ENCODE assay signal across 21 cellular contexts in genomic region chr15:66573719-66574641, GRCh38. TPM values are rescaled to one million over a fixed set of nuclear protein-coding genes. Genes with fewer than 3 reads are reported as not detected.
A peak's percentile ranks its signal among the peaks of the same experiment; 100 is the strongest.
DNase-seq lines count a peak whose midpoint lies in the region; ATAC-seq and TF ChIP-seq lines count a peak whose summit lies in the region.
"Had no signal": no experiment of that assay in that cellular context is flagged by ENCODE, and none has a peak within 500 bp of the region (broad histone marks: within the 10 kb centered on the region; RNA-seq: fewer than 3 reads in every experiment).

No MANE protein-coding gene starts in this region.

- no peak overlapping the region for H2AFZ ChIP-seq in PC-9

- H3K9me3 ChIP-seq in HEK293 (ENCODE audit: control insufficient read depth, insufficient read depth, low read depth, low read length) (no peaks in the 10 kb centered on the region), PC-9 (ENCODE audit: insufficient read depth, low read depth) (no peaks in the 10 kb centered on the region), mucosa of descending colon (no peaks in the 10 kb centered on the region)
- no peaks in the 10 kb centered on the region for H3K9me3 ChIP-seq in naive thymus-derived CD4-positive, alpha-beta T cell (ENCODE audit: control insufficient read depth in 2 of 3, low read length in 3 of 3)
- H3K9me3 ChIP-seq: BLaER1, ovary had no signal

- H3K36me3 Mint-ChIP-seq in dendritic cell treated with granulocyte-macrophage colony-stimulating factor and Interleukin-4, amounts not matched to agents 40 ng/mL and 50 ng/mL, for 4 days (ENCODE audit: low read depth): no peaks in the 10 kb centered on the region
- no peaks in the 10 kb centered on the region for H3K36me3 Mint-ChIP-seq in memory B cell
- no peaks in the 10 kb centered on the region for H3K36me3 Mint-ChIP-seq in naive thymus-derived CD4-positive, alpha-beta T cell

- CTCF ChIA-PET in HEK293 (lab: Yijun Ruan, JAX) (interaction anchor here (0.6 to 1.4 kb wide), 3 partner anchors 7 to 1782 kb away, joined by 3 to 8 read pairs (median 7); no protein-coding TSS in a partner anchor), PC-9 (lab: Charles Lee) (no interaction called here)
- CTCF ChIA-PET in naive thymus-derived CD4-positive, alpha-beta T cell (lab: Charles Lee): interaction anchor here (1.9 kb wide), 1 partner anchor 9 kb away, joined by 4 read pairs; no protein-coding TSS in a partner anchor

- H3K27ac ChIP-seq in HEK293 (ENCODE audit: extremely low read depth, low read depth, low read length): no peak overlapping the region
- no peak overlapping the region for H3K27ac ChIP-seq in naive thymus-derived CD4-positive, alpha-beta T cell (ENCODE audit: low read depth, low read length)
- H3K27ac ChIP-seq in PC-9: no peak overlapping the region
- H3K27ac ChIP-seq: BLaER1, foreskin keratinocyte, ovary, RWPE1 had no signal

- no peaks in the 10 kb centered on the region for H4K20me1 ChIP-seq in PC-9 (ENCODE audit: insufficient read depth)
- H4K20me1 ChIP-seq: BLaER1 had no signal

- no peaks in the 10 kb centered on the region for H3F3A ChIP-seq in PC-9 (ENCODE audit: insufficient read depth, low read depth)

- no peak overlapping the region for H3K4me2 ChIP-seq in PC-9
- H3K4me2 ChIP-seq: BLaER1 had no signal

- no peak for TF ChIP-seq CTCF in HEK293 (tag by site-specific recombination; IDR thresholded peaks at IDR 0.05)
- no peak for TF ChIP-seq CTCF in PC-9 (conservative IDR thresholded peaks at IDR 0.05)
- TF ChIP-seq CTCF in mucosa of descending colon (IDR thresholded peaks at IDR 0.05): no peak

- POLR2A ChIA-PET in HEK293 (lab: Yijun Ruan, JAX): interaction anchor here (0.6 kb wide), 1 partner anchor 704 kb away, joined by 4 read pairs; no protein-coding TSS in a partner anchor
- POLR2A ChIA-PET in naive thymus-derived CD4-positive, alpha-beta T cell (lab: Charles Lee): no interaction called here
- POLR2A ChIA-PET in PC-9 (lab: Charles Lee; ENCODE audit: unreplicated experiment): no interaction called here

- ATAC-seq in memory B cell (ENCODE audit: low read depth) (peak; percentile 35), HG03571 (IDR thresholded peaks at IDR 0.05; ENCODE audit: unreplicated experiment) (no peak), mucosa of descending colon (no peak)
- no peak for ATAC-seq in naive thymus-derived CD4-positive, alpha-beta T cell
- ATAC-seq: foreskin keratinocyte had no signal

- no peaks in the 10 kb centered on the region for H3K27me3 ChIP-seq in naive thymus-derived CD4-positive, alpha-beta T cell (ENCODE audit: control insufficient read depth in 2 of 2, insufficient read depth in 2 of 2, low read length in 2 of 2)
- no peaks in the 10 kb centered on the region for H3K27me3 ChIP-seq in PC-9 (ENCODE audit: insufficient read depth, low read depth)
- H3K27me3 ChIP-seq: BLaER1, foreskin keratinocyte, ovary had no signal

- no peak overlapping the region for H3K4me3 Mint-ChIP-seq in dendritic cell treated with granulocyte-macrophage colony-stimulating factor and Interleukin-4, amounts not matched to agents 40 ng/mL and 50 ng/mL, for 4 days
- H3K4me3 Mint-ChIP-seq in memory B cell: no peak overlapping the region
- no peak overlapping the region for H3K4me3 Mint-ChIP-seq in naive thymus-derived CD4-positive, alpha-beta T cell
- H3K4me3 Mint-ChIP-seq: activated CD4-positive, alpha-beta T cell treated with anti-CD3 and anti-CD28 coated beads, Interleukin-2, amount 10 ng/mL, durations not matched to agents 24 days and 14 days had no signal

- no peaks in the 10 kb centered on the region for H3K9me2 ChIP-seq in PC-9 (ENCODE audit: insufficient read depth)

- peaks cover 72% of the 10 kb centered on the region for H3K4me1 Mint-ChIP-seq in dendritic cell treated with granulocyte-macrophage colony-stimulating factor and Interleukin-4, amounts not matched to agents 40 ng/mL and 50 ng/mL, for 4 days (ENCODE audit: low read depth)
- H3K4me1 Mint-ChIP-seq in memory B cell: peaks cover 5% of the 10 kb centered on the region
- H3K4me1 Mint-ChIP-seq in naive thymus-derived CD4-positive, alpha-beta T cell: peaks cover 0 to 11% (median 0%) of the 10 kb centered on the region in 7 donors

- H3K79me2 ChIP-seq in PC-9 (ENCODE audit: low read depth): no peaks in the 10 kb centered on the region

- peaks cover 9% of the 10 kb centered on the region for H3K9me3 Mint-ChIP-seq in dendritic cell treated with granulocyte-macrophage colony-stimulating factor and Interleukin-4, amounts not matched to agents 40 ng/mL and 50 ng/mL, for 4 days
- H3K9me3 Mint-ChIP-seq in memory B cell: no peaks in the 10 kb centered on the region
- no peaks in the 10 kb centered on the region for H3K9me3 Mint-ChIP-seq in naive thymus-derived CD4-positive, alpha-beta T cell
- H3K9me3 Mint-ChIP-seq: activated CD4-positive, alpha-beta T cell treated with anti-CD3 and anti-CD28 coated beads, Interleukin-2, amount 10 ng/mL, durations not matched to agents 24 days and 14 days; activated T-helper 2 cell treated with anti-CD3 and anti-CD28 coated beads, Interferon-gamma antibody, Interleukin-2, Interleukin-4, amounts not matched to agents 10 μg/mL and 5 μg/mL and 100 μg/mL, durations not matched to agents 14 hours and 24 hours and 36 hours had no signal

- H3K4me3 ChIP-seq in HEK293 (ENCODE audit: low read depth, low read length) (no peak overlapping the region), PC-9 (no peak overlapping the region), mucosa of descending colon (no peak overlapping the region)
- no peak overlapping the region for H3K4me3 ChIP-seq in naive thymus-derived CD4-positive, alpha-beta T cell (ENCODE audit: low read length)
- H3K4me3 ChIP-seq: BLaER1, ovary had no signal

- intact Hi-C loops in dendritic cell treated with granulocyte-macrophage colony-stimulating factor and Interleukin-4, amounts not matched to agents 40 ng/mL and 50 ng/mL, for 4 days (cut with micrococcal nuclease): no loop called here
- intact Hi-C loops in naive thymus-derived CD4-positive, alpha-beta T cell (cut with micrococcal nuclease): no loop called here
- intact Hi-C loops in PC-9 (cut with micrococcal nuclease; ENCODE audit: unreplicated experiment): no loop called here
- intact Hi-C loops in mucosa of descending colon (cut with DNase I, micrococcal nuclease): no loop called here

- no peaks in the 10 kb centered on the region for H3K27me3 Mint-ChIP-seq in dendritic cell treated with granulocyte-macrophage colony-stimulating factor and Interleukin-4, amounts not matched to agents 40 ng/mL and 50 ng/mL, for 4 days
- no peaks in the 10 kb centered on the region for H3K27me3 Mint-ChIP-seq in memory B cell
- no peaks in the 10 kb centered on the region for H3K27me3 Mint-ChIP-seq in naive thymus-derived CD4-positive, alpha-beta T cell
- H3K27me3 Mint-ChIP-seq: activated CD4-positive, alpha-beta T cell treated with anti-CD3 and anti-CD28 coated beads, Interleukin-2, amount 10 ng/mL, durations not matched to agents 24 days and 14 days had no signal

- no peaks in the 10 kb centered on the region for H3K4me1 ChIP-seq in HEK293 (ENCODE audit: control insufficient read depth, insufficient read depth, low read length)
- H3K4me1 ChIP-seq in naive thymus-derived CD4-positive, alpha-beta T cell (ENCODE audit: control insufficient read depth in 2 of 2, insufficient read depth in 2 of 2, low read length in 2 of 2): no peaks in the 10 kb centered on the region
- H3K4me1 ChIP-seq in PC-9 (replicated peaks; ENCODE audit: insufficient read depth): no peaks in the 10 kb centered on the region
- no peaks in the 10 kb centered on the region for H3K4me1 ChIP-seq in mucosa of descending colon (ENCODE audit: low read depth)
- H3K4me1 ChIP-seq: BLaER1 had no signal

- BruUV-seq in PC-9 (replicated peaks; lab: Mats Ljungman, UMichigan): no TSS peak

- peak overlapping the region; percentile 71 for H3K27ac Mint-ChIP-seq in dendritic cell treated with granulocyte-macrophage colony-stimulating factor and Interleukin-4, amounts not matched to agents 40 ng/mL and 50 ng/mL, for 4 days
- H3K27ac Mint-ChIP-seq in memory B cell: no peak overlapping the region
- H3K27ac Mint-ChIP-seq in naive thymus-derived CD4-positive, alpha-beta T cell: no peak overlapping the region
- H3K27ac Mint-ChIP-seq: activated CD4-positive, alpha-beta T cell treated with anti-CD3 and anti-CD28 coated beads, Interleukin-2, amount 10 ng/mL, durations not matched to agents 24 days and 14 days; activated T-helper 2 cell treated with anti-CD3 and anti-CD28 coated beads, Interferon-gamma antibody, Interleukin-2, Interleukin-4, amounts not matched to agents 10 μg/mL and 5 μg/mL and 100 μg/mL, durations not matched to agents 14 hours and 24 hours and 36 hours had no signal

- DNase-seq in AG08396 (ENCODE audit: low spot score): peak; percentile 54
- DNase-seq in memory B cell (ENCODE audit: low spot score in 2 of 2): no peak
- DNase-seq in naive thymus-derived CD4-positive, alpha-beta T cell: no peak
- DNase-seq in PC-9: no peak
- no peak for DNase-seq in mucosa of descending colon
- DNase-seq: activated CD4-positive, alpha-beta T cell treated with anti-CD3 and anti-CD28 coated beads, Interleukin-2, amount 10 ng/mL, durations not matched to agents 24 days and 14 days; amniotic stem cell; foreskin keratinocyte; midbrain; NCI-H82; stimulated activated CD4-positive, alpha-beta T cell treated with anti-CD3 and anti-CD28 coated beads, Interleukin-12 subunit alpha, Interleukin-12 subunit beta, amount 100 ng/mL, for 4 hours; substantia nigra had no signal

- H3K36me3 ChIP-seq in HEK293 (ENCODE audit: control insufficient read depth in 2 of 2, insufficient read depth in 1 of 2, low read length in 2 of 2) (no peaks in the 10 kb centered on the region), PC-9 (ENCODE audit: low read depth) (no peaks in the 10 kb centered on the region), mucosa of descending colon (ENCODE audit: low read depth) (no peaks in the 10 kb centered on the region)
- H3K36me3 ChIP-seq in naive thymus-derived CD4-positive, alpha-beta T cell (ENCODE audit: control insufficient read depth in 2 of 3, insufficient read depth in 3 of 3, low read length in 3 of 3): no peaks in the 10 kb centered on the region
- H3K36me3 ChIP-seq: BLaER1, ovary had no signal

RNA-seq across cellular contexts. Expression of gene LCTL, which starts 8.2 kb away (rescaled TPM):
- not detected for total RNA-seq in naive thymus-derived CD4-positive, alpha-beta T cell
- not detected for polyA plus RNA-seq in naive thymus-derived CD4-positive, alpha-beta T cell
- total RNA-seq in PC-9 (2021) (not detected in 2 replicates), mucosa of descending colon (not detected)
- total RNA-seq: activated CD4-positive, alpha-beta T cell treated with anti-CD3 and anti-CD28 coated beads, Interleukin-2, amount 10 ng/mL, durations not matched to agents 24 days and 14 days; activated T-helper 2 cell treated with anti-CD3 and anti-CD28 coated beads, Interferon-gamma antibody, Interleukin-2, Interleukin-4, amounts not matched to agents 10 μg/mL and 5 μg/mL and 100 μg/mL, durations not matched to agents 14 hours and 24 hours and 36 hours; dermis microvascular lymphatic vessel endothelial cell; ovary; T-helper 2 cell treated with Interferon-gamma antibody and Interleukin-4, amounts not matched to agents 100 ng/mL and 5 ng/mL, for 36 hours had no signal
